Comparison of ENCODE assay signal across 1 cellular context in genomic region chr12:22974865-22975264, GRCh38.
TF ChIP-seq lines count a peak whose summit lies in the region.

No MANE protein-coding gene starts in this region.

TF ChIP-seq in SK-N-SH, 30 proteins besides CTCF, POLR2A, EP300 and RAD21 (continued from another document):
- no peak for TF ChIP-seq REST (IDR thresholded peaks at IDR 0.05; ENCODE audit: low read depth, low read length)
- no peak for TF ChIP-seq POLR2AphosphoS5 (IDR thresholded peaks at IDR 0.05; ENCODE audit: low read depth, low read length)
- TF ChIP-seq USF1 (IDR thresholded peaks at IDR 0.05; ENCODE audit: borderline replicate concordance, low read depth): no peak
- TF ChIP-seq TEAD4 (IDR thresholded peaks at IDR 0.05; ENCODE audit: borderline replicate concordance, insufficient read depth): peak; percentile 57; the same call in 1 of the 2 replicates
- 0 out of 2 replicates have a peak, but pooled peaks have one; percentile 21 for TF ChIP-seq MEF2A (IDR thresholded peaks at IDR 0.05; ENCODE audit: borderline replicate concordance, low read depth)
- TF ChIP-seq IRF3 (IDR thresholded peaks at IDR 0.05; ENCODE audit: low read depth, low read length): no peak
- TF ChIP-seq SMC3 (IDR thresholded peaks at IDR 0.05; ENCODE audit: low read depth, low read length): no peak
- TF ChIP-seq GATA2 (CRISPR knock-in tag; IDR thresholded peaks at IDR 0.05): no peak
